ENCODE assay signal across 1 cellular context in the genomic region with DNA sequence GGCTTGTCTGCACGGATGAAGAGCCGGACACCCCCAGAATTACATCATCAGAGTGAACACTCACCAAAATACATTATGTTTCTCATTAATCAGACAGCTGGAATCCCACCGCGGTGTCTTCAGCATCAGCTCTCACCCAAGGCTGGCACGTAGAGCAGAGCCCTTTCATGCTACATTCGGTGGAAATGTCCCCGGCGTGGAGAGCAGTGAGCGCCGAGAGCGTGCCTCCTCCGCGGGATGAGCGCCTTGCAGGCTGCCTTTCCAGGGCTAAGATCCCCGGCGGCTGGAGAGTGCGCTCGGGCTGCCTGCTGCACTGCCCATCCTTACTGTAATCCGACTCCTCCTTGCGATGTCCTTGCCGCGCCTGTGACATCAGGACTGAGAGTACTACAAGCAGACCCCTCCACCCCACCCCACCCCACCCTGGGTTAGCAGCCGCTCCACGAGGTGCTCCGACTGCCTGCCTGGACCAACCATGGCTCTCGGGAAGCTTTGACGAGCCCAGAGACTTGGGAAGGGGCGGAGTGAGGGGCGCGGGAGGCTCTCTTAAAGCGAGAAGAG.
TF ChIP-seq lines count a peak whose summit lies in the region.

A gene with protein sequence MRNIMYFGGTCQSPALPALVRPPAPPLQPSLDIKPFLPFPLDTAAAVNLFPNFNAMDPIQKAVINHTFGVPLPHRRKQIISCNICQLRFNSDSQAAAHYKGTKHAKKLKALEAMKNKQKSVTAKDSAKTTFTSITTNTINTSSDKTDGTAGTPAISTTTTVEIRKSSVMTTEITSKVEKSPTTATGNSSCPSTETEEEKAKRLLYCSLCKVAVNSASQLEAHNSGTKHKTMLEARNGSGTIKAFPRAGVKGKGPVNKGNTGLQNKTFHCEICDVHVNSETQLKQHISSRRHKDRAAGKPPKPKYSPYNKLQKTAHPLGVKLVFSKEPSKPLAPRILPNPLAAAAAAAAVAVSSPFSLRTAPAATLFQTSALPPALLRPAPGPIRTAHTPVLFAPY (minus strand): TSS at position 380 of the 561 bp plus-strand sequence. CDS start 294 bp downstream, at position 86.

TF ChIP-seq in IMR-90, 13 proteins besides CTCF, POLR2A, EP300 and RAD21 (continued from another document):
- TF ChIP-seq SMC3 (IDR thresholded peaks at IDR 0.05; ENCODE audit: low read depth, low read length) (no peak), BHLHE40 (IDR thresholded peaks at IDR 0.05; ENCODE audit: low read depth, low read length) (no peak), RCOR1 (IDR thresholded peaks at IDR 0.05; ENCODE audit: insufficient replicate concordance, low read length) (no peak), CHD1 (IDR thresholded peaks at IDR 0.05; ENCODE audit: low read depth, low read length) (no peak)
